ENCODE assay signal across 9 cellular contexts in genomic region chr11:105052487-105052886, GRCh38. TPM values are rescaled to one million over a fixed set of nuclear protein-coding genes. Genes with fewer than 3 reads are reported as not detected.
"Had no signal": no experiment of that assay in that cellular context is flagged by ENCODE, and none has a peak within 500 bp of the region (broad histone marks: within the 10 kb centered on the region; RNA-seq: fewer than 3 reads in every experiment).

No MANE protein-coding gene starts in this region.

- H3K4me3 ChIP-seq: GM12878 had no signal

- DNase-seq: GDM1, GF-D8 had no signal

- FAIRE-seq: G401.6, GM12878, GM12891, GM12892, GM18507, GM19239 had no signal

- ATAC-seq: GM12878 had no signal

RNA-seq across cellular contexts. Expression of gene CARD16, which starts 7.4 kb away (rescaled TPM):
- total RNA-seq: G401 had no signal

RNA-seq across cellular contexts. Expression of gene CASP1, which starts 17.5 kb away (rescaled TPM):
- total RNA-seq: G401 had no signal

RNA-seq across cellular contexts. Expression of gene CASP5, which starts 29.5 kb away (rescaled TPM):
- total RNA-seq: G401, GM12878 had no signal
- polyA plus RNA-seq: GM12878 had no signal
